ENCODE assay signal across 1 cellular context in the genomic region with DNA sequence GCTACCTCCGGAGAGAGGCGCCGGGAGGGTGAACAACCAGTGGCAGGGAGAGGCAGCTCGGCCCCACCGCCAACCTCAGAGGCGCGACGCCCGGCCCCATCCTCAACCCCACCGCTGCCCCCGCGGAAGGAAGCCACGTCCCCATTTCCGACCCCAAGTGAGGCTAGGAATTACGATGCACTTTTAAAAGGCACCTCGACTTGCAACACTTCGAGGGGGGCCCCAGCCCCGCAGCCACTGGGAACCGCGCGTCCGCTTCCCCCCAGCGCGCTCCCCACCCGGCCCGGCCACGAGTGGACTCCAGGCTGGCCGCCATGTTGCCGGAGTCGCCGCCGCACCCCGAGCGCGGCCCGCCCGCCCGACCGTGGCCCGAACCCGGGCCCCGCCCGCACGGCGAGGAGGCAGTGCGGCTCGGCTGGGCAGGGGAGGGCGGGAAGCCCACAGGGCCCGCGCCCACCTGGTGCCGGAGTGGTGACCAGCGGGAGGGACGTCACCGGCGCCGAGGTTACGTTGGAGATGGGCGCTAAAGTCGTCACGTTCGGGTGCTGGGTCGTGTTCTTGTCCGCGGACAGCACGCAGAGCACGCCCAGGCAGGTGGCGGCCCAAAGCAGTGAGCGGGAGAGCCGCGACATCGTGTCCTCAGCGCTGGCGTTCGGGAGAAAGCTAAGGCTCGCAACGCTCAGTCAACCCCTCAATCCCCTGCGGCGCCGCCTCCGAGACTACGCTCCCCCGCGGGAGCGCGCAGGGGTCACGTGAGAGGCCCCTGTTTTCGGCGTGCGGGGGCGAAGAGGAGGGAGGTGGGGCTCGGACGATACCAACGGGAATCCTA.
TF ChIP-seq lines count a peak whose summit lies in the region.

A gene (minus strand): TSS at position 721 of the 829 bp plus-strand sequence. CDS start 89 bp downstream, at position 632.

TF ChIP-seq in HEK293, 187 proteins besides CTCF, POLR2A, EP300 and RAD21 (continued from another document and continues in another):
- TF ChIP-seq, protein P1, sequence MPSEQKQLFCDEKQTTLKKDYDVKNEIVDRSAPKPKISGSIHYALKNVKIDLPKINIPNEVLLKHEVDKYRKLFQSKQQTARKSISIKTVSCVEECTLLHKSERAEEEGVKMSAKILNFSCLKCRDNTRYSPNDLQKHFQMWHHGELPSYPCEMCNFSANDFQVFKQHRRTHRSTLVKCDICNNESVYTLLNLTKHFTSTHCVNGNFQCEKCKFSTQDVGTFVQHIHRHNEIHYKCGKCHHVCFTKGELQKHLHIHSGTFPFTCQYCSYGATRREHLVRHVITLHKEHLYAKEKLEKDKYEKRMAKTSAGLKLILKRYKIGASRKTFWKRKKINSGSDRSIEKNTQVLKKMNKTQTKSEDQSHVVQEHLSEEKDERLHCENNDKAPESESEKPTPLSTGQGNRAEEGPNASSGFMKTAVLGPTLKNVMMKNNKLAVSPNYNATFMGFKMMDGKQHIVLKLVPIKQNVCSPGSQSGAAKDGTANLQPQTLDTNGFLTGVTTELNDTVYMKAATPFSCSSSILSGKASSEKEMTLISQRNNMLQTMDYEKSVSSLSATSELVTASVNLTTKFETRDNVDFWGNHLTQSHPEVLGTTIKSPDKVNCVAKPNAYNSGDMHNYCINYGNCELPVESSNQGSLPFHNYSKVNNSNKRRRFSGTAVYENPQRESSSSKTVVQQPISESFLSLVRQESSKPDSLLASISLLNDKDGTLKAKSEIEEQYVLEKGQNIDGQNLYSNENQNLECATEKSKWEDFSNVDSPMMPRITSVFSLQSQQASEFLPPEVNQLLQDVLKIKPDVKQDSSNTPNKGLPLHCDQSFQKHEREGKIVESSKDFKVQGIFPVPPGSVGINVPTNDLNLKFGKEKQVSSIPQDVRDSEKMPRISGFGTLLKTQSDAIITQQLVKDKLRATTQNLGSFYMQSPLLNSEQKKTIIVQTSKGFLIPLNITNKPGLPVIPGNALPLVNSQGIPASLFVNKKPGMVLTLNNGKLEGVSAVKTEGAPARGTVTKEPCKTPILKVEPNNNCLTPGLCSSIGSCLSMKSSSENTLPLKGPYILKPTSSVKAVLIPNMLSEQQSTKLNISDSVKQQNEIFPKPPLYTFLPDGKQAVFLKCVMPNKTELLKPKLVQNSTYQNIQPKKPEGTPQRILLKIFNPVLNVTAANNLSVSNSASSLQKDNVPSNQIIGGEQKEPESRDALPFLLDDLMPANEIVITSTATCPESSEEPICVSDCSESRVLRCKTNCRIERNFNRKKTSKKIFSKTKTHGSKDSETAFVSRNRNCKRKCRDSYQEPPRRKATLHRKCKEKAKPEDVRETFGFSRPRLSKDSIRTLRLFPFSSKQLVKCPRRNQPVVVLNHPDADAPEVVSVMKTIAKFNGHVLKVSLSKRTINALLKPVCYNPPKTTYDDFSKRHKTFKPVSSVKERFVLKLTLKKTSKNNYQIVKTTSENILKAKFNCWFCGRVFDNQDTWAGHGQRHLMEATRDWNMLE (tag by site-specific recombination; conservative IDR thresholded peaks at IDR 0.05; ENCODE audit: low read depth): no peak
- TF ChIP-seq, protein P2, sequence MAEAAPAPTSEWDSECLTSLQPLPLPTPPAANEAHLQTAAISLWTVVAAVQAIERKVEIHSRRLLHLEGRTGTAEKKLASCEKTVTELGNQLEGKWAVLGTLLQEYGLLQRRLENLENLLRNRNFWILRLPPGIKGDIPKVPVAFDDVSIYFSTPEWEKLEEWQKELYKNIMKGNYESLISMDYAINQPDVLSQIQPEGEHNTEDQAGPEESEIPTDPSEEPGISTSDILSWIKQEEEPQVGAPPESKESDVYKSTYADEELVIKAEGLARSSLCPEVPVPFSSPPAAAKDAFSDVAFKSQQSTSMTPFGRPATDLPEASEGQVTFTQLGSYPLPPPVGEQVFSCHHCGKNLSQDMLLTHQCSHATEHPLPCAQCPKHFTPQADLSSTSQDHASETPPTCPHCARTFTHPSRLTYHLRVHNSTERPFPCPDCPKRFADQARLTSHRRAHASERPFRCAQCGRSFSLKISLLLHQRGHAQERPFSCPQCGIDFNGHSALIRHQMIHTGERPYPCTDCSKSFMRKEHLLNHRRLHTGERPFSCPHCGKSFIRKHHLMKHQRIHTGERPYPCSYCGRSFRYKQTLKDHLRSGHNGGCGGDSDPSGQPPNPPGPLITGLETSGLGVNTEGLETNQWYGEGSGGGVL (tag by site-specific recombination; IDR thresholded peaks at IDR 0.05): peak; percentile 72
- TF ChIP-seq BCL11A (tag by site-specific recombination; IDR thresholded peaks at IDR 0.05; ENCODE audit: low read depth) (no peak), ZNF214 (tag by site-specific recombination; IDR thresholded peaks at IDR 0.05; ENCODE audit: borderline replicate concordance) (no peak), ZNF664 (tag by site-specific recombination; IDR thresholded peaks at IDR 0.05) (no peak), ZNF292 (tag by site-specific recombination; IDR thresholded peaks at IDR 0.05; ENCODE audit: borderline replicate concordance, low read depth) (no peak), ZNF174 (tag by site-specific recombination; IDR thresholded peaks at IDR 0.05) (no peak), GLI4 (tag by site-specific recombination; IDR thresholded peaks at IDR 0.05) (peak; percentile 89; the same call in 1 of the 2 replicates), HOXA7 (CRISPR knock-in tag; IDR thresholded peaks at IDR 0.05; ENCODE audit: borderline replicate concordance) (0 out of 2 replicates have a peak, but pooled peaks have one; percentile 60), ZNF146 (tag by site-specific recombination; IDR thresholded peaks at IDR 0.05) (no peak; the same call in 1 of the 2 replicates), ZNF830 (tag by site-specific recombination; IDR thresholded peaks at IDR 0.05; ENCODE audit: low read depth) (no peak), ZNF548 (tag by site-specific recombination; IDR thresholded peaks at IDR 0.05) (no peak), FEZF1 (tag by site-specific recombination; IDR thresholded peaks at IDR 0.05) (peak; percentile 16), GLIS2 (tag by site-specific recombination; IDR thresholded peaks at IDR 0.05) (peak; percentile 99), SP3 (tag by site-specific recombination; IDR thresholded peaks at IDR 0.05) (no peak), ZNF610 (tag by site-specific recombination; IDR thresholded peaks at IDR 0.05; ENCODE audit: borderline replicate concordance) (peak; percentile 59; the same call in 1 of the 2 replicates), SP7 (tag by site-specific recombination; IDR thresholded peaks at IDR 0.05) (no peak; the same call in none of the 2 replicates), ZNF140 (tag by site-specific recombination; IDR thresholded peaks at IDR 0.05) (peak; percentile 62; the same call in 1 of the 2 replicates), ZNF157 (tag by site-specific recombination; IDR thresholded peaks at IDR 0.05) (no peak), ZNF366 (tag by site-specific recombination; conservative IDR thresholded peaks at IDR 0.05) (peak; percentile 38; the same call in 1 of the 2 replicates), ZNF391 (tag by site-specific recombination; IDR thresholded peaks at IDR 0.05; ENCODE audit: borderline replicate concordance, low read depth) (peak; percentile 85; the same call in 1 of the 2 replicates), ZNF629 (tag by site-specific recombination; IDR thresholded peaks at IDR 0.05) (peak; percentile 92), KLF16 (tag by site-specific recombination; IDR thresholded peaks at IDR 0.05) (no peak), ZNF350 (tag by site-specific recombination; IDR thresholded peaks at IDR 0.05) (no peak), ZNF624 (tag by site-specific recombination; IDR thresholded peaks at IDR 0.05) (no peak)
- TF ChIP-seq, protein P3, sequence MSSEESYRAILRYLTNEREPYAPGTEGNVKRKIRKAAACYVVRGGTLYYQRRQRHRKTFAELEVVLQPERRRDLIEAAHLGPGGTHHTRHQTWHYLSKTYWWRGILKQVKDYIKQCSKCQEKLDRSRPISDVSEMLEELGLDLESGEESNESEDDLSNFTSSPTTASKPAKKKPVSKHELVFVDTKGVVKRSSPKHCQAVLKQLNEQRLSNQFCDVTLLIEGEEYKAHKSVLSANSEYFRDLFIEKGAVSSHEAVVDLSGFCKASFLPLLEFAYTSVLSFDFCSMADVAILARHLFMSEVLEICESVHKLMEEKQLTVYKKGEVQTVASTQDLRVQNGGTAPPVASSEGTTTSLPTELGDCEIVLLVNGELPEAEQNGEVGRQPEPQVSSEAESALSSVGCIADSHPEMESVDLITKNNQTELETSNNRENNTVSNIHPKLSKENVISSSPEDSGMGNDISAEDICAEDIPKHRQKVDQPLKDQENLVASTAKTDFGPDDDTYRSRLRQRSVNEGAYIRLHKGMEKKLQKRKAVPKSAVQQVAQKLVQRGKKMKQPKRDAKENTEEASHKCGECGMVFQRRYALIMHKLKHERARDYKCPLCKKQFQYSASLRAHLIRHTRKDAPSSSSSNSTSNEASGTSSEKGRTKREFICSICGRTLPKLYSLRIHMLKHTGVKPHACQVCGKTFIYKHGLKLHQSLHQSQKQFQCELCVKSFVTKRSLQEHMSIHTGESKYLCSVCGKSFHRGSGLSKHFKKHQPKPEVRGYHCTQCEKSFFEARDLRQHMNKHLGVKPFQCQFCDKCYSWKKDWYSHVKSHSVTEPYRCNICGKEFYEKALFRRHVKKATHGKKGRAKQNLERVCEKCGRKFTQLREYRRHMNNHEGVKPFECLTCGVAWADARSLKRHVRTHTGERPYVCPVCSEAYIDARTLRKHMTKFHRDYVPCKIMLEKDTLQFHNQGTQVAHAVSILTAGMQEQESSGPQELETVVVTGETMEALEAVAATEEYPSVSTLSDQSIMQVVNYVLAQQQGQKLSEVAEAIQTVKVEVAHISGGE (tag by site-specific recombination; conservative IDR thresholded peaks at IDR 0.05; ENCODE audit: low read depth): no peak
- TF ChIP-seq, protein P4, sequence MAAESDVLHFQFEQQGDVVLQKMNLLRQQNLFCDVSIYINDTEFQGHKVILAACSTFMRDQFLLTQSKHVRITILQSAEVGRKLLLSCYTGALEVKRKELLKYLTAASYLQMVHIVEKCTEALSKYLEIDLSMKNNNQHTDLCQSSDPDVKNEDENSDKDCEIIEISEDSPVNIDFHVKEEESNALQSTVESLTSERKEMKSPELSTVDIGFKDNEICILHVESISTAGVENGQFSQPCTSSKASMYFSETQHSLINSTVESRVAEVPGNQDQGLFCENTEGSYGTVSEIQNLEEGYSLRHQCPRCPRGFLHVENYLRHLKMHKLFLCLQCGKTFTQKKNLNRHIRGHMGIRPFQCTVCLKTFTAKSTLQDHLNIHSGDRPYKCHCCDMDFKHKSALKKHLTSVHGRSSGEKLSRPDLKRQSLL (tag by site-specific recombination; IDR thresholded peaks at IDR 0.05): no peak
- TF ChIP-seq, protein P5, sequence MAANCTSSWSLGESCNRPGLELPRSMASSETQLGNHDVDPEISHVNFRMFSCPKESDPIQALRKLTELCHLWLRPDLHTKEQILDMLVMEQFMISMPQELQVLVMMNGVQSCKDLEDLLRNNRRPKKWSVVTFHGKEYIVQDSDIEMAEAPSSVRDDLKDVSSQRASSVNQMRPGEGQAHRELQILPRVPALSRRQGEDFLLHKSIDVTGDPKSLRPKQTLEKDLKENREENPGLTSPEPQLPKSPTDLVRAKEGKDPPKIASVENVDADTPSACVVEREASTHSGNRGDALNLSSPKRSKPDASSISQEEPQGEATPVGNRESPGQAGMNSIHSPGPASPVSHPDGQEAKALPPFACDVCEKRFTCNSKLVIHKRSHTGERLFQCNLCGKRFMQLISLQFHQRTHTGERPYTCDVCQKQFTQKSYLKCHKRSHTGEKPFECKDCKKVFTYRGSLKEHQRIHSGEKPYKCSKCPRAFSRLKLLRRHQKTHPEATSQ (tag by site-specific recombination; IDR thresholded peaks at IDR 0.05): 0 out of 2 replicates have a peak, but pooled peaks have one; percentile 16
- TF ChIP-seq, protein P6, sequence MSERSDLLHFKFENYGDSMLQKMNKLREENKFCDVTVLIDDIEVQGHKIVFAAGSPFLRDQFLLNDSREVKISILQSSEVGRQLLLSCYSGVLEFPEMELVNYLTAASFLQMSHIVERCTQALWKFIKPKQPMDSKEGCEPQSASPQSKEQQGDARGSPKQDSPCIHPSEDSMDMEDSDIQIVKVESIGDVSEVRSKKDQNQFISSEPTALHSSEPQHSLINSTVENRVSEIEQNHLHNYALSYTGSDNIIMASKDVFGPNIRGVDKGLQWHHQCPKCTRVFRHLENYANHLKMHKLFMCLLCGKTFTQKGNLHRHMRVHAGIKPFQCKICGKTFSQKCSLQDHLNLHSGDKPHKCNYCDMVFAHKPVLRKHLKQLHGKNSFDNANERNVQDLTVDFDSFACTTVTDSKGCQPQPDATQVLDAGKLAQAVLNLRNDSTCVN (tag by site-specific recombination; optimal IDR thresholded peaks at IDR 0.05): peak; percentile 97
- TF ChIP-seq, protein P7, sequence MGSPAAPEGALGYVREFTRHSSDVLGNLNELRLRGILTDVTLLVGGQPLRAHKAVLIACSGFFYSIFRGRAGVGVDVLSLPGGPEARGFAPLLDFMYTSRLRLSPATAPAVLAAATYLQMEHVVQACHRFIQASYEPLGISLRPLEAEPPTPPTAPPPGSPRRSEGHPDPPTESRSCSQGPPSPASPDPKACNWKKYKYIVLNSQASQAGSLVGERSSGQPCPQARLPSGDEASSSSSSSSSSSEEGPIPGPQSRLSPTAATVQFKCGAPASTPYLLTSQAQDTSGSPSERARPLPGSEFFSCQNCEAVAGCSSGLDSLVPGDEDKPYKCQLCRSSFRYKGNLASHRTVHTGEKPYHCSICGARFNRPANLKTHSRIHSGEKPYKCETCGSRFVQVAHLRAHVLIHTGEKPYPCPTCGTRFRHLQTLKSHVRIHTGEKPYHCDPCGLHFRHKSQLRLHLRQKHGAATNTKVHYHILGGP (tag by site-specific recombination; IDR thresholded peaks at IDR 0.05): no peak
- TF ChIP-seq, protein P8, sequence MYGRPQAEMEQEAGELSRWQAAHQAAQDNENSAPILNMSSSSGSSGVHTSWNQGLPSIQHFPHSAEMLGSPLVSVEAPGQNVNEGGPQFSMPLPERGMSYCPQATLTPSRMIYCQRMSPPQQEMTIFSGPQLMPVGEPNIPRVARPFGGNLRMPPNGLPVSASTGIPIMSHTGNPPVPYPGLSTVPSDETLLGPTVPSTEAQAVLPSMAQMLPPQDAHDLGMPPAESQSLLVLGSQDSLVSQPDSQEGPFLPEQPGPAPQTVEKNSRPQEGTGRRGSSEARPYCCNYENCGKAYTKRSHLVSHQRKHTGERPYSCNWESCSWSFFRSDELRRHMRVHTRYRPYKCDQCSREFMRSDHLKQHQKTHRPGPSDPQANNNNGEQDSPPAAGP (tag by site-specific recombination; IDR thresholded peaks at IDR 0.05): peak; percentile 95
- TF ChIP-seq, protein P9, sequence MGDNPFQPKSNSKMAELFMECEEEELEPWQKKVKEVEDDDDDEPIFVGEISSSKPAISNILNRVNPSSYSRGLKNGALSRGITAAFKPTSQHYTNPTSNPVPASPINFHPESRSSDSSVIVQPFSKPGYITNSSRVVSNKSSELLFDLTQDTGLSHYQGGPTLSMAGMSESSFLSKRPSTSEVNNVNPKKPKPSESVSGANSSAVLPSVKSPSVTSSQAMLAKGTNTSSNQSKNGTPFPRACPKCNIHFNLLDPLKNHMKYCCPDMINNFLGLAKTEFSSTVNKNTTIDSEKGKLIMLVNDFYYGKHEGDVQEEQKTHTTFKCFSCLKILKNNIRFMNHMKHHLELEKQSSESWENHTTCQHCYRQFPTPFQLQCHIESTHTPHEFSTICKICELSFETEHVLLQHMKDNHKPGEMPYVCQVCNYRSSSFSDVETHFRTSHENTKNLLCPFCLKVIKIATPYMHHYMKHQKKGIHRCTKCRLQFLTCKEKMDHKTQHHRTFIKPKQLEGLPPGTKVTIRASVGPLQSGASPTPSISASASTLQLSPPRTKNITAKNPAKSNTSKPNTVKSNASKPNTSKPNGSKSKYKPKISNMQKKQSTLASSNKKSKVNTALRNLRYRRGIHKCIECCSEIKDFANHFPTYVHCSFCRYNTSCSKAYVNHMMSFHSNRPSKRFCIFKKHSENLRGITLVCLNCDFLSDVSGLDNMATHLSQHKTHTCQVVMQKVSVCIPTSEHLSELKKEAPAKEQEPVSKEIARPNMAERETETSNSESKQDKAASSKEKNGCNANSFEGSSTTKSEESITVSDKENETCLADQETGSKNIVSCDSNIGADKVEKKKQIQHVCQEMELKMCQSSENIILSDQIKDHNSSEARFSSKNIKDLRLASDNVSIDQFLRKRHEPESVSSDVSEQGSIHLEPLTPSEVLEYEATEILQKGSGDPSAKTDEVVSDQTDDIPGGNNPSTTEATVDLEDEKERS (tag by site-specific recombination; IDR thresholded peaks at IDR 0.05): no peak
